16 cellular contexts compared by ENCODE assay signal in the genomic region with DNA sequence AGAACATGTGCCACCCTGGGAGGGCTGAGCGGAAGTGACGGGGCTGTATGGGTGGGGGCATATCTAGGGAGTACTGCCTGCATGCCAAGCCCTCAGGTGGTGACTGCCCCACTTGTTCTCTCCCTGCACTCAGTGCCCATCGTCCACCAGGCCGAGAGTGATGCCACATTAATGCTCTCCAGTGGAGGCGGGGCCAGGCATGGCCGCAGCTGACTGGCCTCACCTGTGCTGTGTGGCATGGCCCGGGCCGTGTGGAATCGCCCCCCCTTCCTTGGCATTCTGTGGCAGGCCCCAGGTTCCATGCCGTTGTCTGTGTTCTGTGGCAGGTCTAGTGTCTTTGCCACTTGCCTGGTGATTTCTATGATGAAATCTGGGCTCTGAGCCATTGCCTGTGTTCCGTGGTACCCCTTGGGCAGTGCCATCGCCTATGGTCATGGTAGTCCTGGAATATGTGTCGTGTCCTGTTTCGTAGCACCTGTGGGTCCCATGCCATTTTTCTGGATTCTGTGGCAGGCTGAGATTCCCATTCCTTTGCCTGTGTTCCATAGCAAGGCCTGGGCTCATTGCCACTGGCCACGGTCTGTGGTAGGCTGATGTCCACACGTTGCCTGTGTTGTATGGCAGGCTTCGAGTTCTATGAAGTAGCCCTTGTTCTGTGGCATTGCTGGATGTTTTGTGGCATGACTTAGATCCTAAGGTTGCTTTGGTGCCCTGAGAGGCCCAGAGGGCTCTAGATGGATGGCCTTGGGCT. TPM values are rescaled to one million over a fixed set of nuclear protein-coding genes. Genes with fewer than 3 reads are reported as not detected.
DNase-seq lines count a peak whose midpoint lies in the region; ATAC-seq and TF ChIP-seq lines count a peak whose summit lies in the region.
"Had no signal": no experiment of that assay in that cellular context is flagged by ENCODE, and none has a peak within 500 bp of the region (broad histone marks: within the 10 kb centered on the region; RNA-seq: fewer than 3 reads in every experiment).

No MANE protein-coding gene starts in this region.

- no peak for TF ChIP-seq EP300 in gastroesophageal sphincter (IDR thresholded peaks at IDR 0.05)

- intact Hi-C loops in IMR-90 (cut with micrococcal nuclease): no loop called here
- intact Hi-C loops in activated CD8-positive, alpha-beta T cell treated with anti-CD3 and anti-CD28 coated beads for 36 hours (cut with micrococcal nuclease): no loop called here

- no peak overlapping the region for H2BK20ac ChIP-seq in IMR-90 (ENCODE audit: low read depth, low read length)

- no peak overlapping the region for H2AFZ ChIP-seq in IMR-90 (replicated peaks; ENCODE audit: low read length, poor library complexity)

- TF ChIP-seq RAD21 in IMR-90 (IDR thresholded peaks at IDR 0.05; ENCODE audit: low read length): no peak

- no peaks in the 10 kb centered on the region for H3K9me3 Mint-ChIP-seq in nephron progenitor cell
- no peaks in the 10 kb centered on the region for H3K9me3 Mint-ChIP-seq in activated CD8-positive, alpha-beta T cell treated with anti-CD3 and anti-CD28 coated beads for 36 hours
- H3K9me3 Mint-ChIP-seq in stimulated activated naive CD8-positive, alpha-beta T cell treated with anti-CD3 and anti-CD28 coated beads, Interleukin-15, amount 100 ng/mL, for 72 hours: no peaks in the 10 kb centered on the region
- H3K9me3 Mint-ChIP-seq: CD8-positive, alpha-beta memory T cell had no signal

- POLR2A ChIA-PET in IMR-90 (lab: Charles Lee; ENCODE audit: unreplicated experiment): no interaction called here
- POLR2A ChIA-PET in activated CD8-positive, alpha-beta T cell treated with anti-CD3 and anti-CD28 coated beads for 36 hours (lab: Charles Lee): no interaction called here

- no peak for TF ChIP-seq POLR2A in IMR-90 (IDR thresholded peaks at IDR 0.05; ENCODE audit: low read depth, low read length)
- no peak for TF ChIP-seq POLR2A in gastroesophageal sphincter (IDR thresholded peaks at IDR 0.05)

- peaks cover 13% of the 10 kb centered on the region for H3K36me3 Mint-ChIP-seq in nephron progenitor cell (ENCODE audit: low read depth)
- H3K36me3 Mint-ChIP-seq in activated CD8-positive, alpha-beta T cell treated with anti-CD3 and anti-CD28 coated beads for 36 hours (ENCODE audit: low read depth): no peaks in the 10 kb centered on the region
- H3K36me3 Mint-ChIP-seq: CD8-positive, alpha-beta memory T cell had no signal

- H2BK5ac ChIP-seq in IMR-90 (ENCODE audit: low read depth, low read length, poor library complexity, severe bottlenecking): peak overlapping the region; percentile 5

- H4K20me1 ChIP-seq in IMR-90 (ENCODE audit: insufficient read depth, low read length): peaks cover 100% of the 10 kb centered on the region

- no peak overlapping the region for H3K14ac ChIP-seq in IMR-90 (replicated peaks; ENCODE audit: low read depth, low read length)

- no peak overlapping the region for H3K27ac Mint-ChIP-seq in nephron progenitor cell
- no peak overlapping the region for H3K27ac Mint-ChIP-seq in activated CD8-positive, alpha-beta T cell treated with anti-CD3 and anti-CD28 coated beads for 36 hours
- no peak overlapping the region for H3K27ac Mint-ChIP-seq in stimulated activated naive CD8-positive, alpha-beta T cell treated with anti-CD3 and anti-CD28 coated beads, Interleukin-15, amount 100 ng/mL, for 72 hours
- H3K27ac Mint-ChIP-seq: CD8-positive, alpha-beta memory T cell had no signal

- no peak overlapping the region for H3K4ac ChIP-seq in IMR-90 (ENCODE audit: low read depth, low read length)

- no peak overlapping the region for H3K18ac ChIP-seq in IMR-90 (ENCODE audit: low read depth, low read length)

- no peak overlapping the region for H4K8ac ChIP-seq in IMR-90 (ENCODE audit: low read depth in 2 of 2, low read length in 2 of 2)

- no peak overlapping the region for H4K5ac ChIP-seq in IMR-90 (ENCODE audit: low read depth, low read length)

- H3K4me1 Mint-ChIP-seq in nephron progenitor cell: peaks cover 14% of the 10 kb centered on the region
- H3K4me1 Mint-ChIP-seq in activated CD8-positive, alpha-beta T cell treated with anti-CD3 and anti-CD28 coated beads for 36 hours (ENCODE audit: low read depth): peaks cover 9% of the 10 kb centered on the region
- peaks cover 19% of the 10 kb centered on the region for H3K4me1 Mint-ChIP-seq in stimulated activated naive CD8-positive, alpha-beta T cell treated with anti-CD3 and anti-CD28 coated beads, Interleukin-15, amount 100 ng/mL, for 72 hours

- H3K4me1 ChIP-seq in IMR-90 (ENCODE audit: control insufficient read depth, insufficient read depth, low read length) (peaks cover 14% of the 10 kb centered on the region), gastroesophageal sphincter (peaks cover 0 to 51% (median 20%) of the 10 kb centered on the region in 3 donors), skeletal muscle tissue (ENCODE audit: control insufficient read depth in 3 of 3, insufficient read depth in 3 of 3, low read length in 3 of 3) (peaks cover 34 to 96% (median 94%) of the 10 kb centered on the region in 3 donors)

- dilution Hi-C loops in IMR-90 (cut with HindIII; ENCODE audit: low sequenced_read_pairs, unreplicated experiment): no loop called here

- ATAC-seq in IMR-90 (ENCODE audit: low read depth) (no peak), gastroesophageal sphincter (no peak)
- ATAC-seq in activated CD8-positive, alpha-beta T cell treated with anti-CD3 and anti-CD28 coated beads for 36 hours: no peak
- no peak for ATAC-seq in stimulated activated naive CD8-positive, alpha-beta T cell treated with anti-CD3 and anti-CD28 coated beads, Interleukin-15, amount 100 ng/mL, for 72 hours

- H4K91ac ChIP-seq in IMR-90 (ENCODE audit: insufficient read depth, low read depth, low read length): no peak overlapping the region

- no peak for TF ChIP-seq CTCF in IMR-90 (conservative IDR thresholded peaks at IDR 0.05; ENCODE audit: low read depth, low read length)
- TF ChIP-seq CTCF in gastroesophageal sphincter (IDR thresholded peaks at IDR 0.05): no peak
- no peak for TF ChIP-seq CTCF in nephron progenitor cell (IDR thresholded peaks at IDR 0.05)
- no peak for TF ChIP-seq CTCF in activated CD8-positive, alpha-beta T cell treated with anti-CD3 and anti-CD28 coated beads for 36 hours (IDR thresholded peaks at IDR 0.05)

- H3K4me2 ChIP-seq in IMR-90 (ENCODE audit: low read depth, low read length): no peak overlapping the region
- H3K4me2 ChIP-seq: KMS-11 had no signal

- 100% methylated on average over 2 of the region's 17 CpGs; no CpG with 5 or more reads in 1 of the 2 experiments for WGBS in IMR-90 (ENCODE audit: extremely low coverage in 2 of 2, insufficient read length in 1 of 2), 2 experiments
- WGBS in gastroesophageal sphincter (ENCODE audit: low coverage in 1 of 2), 2 donors: 81% methylated on average over 9 of the region's 17 CpGs; no CpG with 5 or more reads in 1 of the 2 donors

- H3K4me3 ChIP-seq in IMR-90 (ENCODE audit: insufficient read depth, low read depth, low read length): no peak overlapping the region
- no peak overlapping the region for H3K4me3 ChIP-seq in gastroesophageal sphincter
- peak overlapping the region in 1 of 3 donors; percentile 22 for H3K4me3 ChIP-seq in skeletal muscle tissue (ENCODE audit: low read length in 3 of 3)
- H3K4me3 ChIP-seq: MG63 had no signal

- BruUV-seq in IMR-90 (replicated peaks; lab: Mats Ljungman, UMichigan): no TSS peak

- H3K79me1 ChIP-seq in IMR-90 (ENCODE audit: low read depth in 1 of 2, low read length in 2 of 2): peaks cover 30 to 89% of the 10 kb centered on the region in 2 experiments

- H3K27ac ChIP-seq in IMR-90 (ENCODE audit: insufficient read depth, low read length) (no peak overlapping the region), gastroesophageal sphincter (peak overlapping the region in 3 of 4 donors; percentile 59 to 96 (median 94)), skeletal muscle tissue (ENCODE audit: low read depth, low read length) (peak overlapping the region; percentile 76)
- H3K27ac ChIP-seq: KMS-11 had no signal

- CTCF ChIA-PET in IMR-90 (lab: Yijun Ruan, JAX): no interaction called here
- CTCF ChIA-PET in activated CD8-positive, alpha-beta T cell treated with anti-CD3 and anti-CD28 coated beads for 36 hours (lab: Charles Lee): no interaction called here

- H2AK5ac ChIP-seq in IMR-90 (ENCODE audit: low read depth, low read length): no peak overlapping the region

- peaks cover 2% of the 10 kb centered on the region for H3K27me3 Mint-ChIP-seq in nephron progenitor cell (ENCODE audit: low read depth, poor library complexity)
- H3K27me3 Mint-ChIP-seq in activated CD8-positive, alpha-beta T cell treated with anti-CD3 and anti-CD28 coated beads for 36 hours: no peaks in the 10 kb centered on the region
- H3K27me3 Mint-ChIP-seq in stimulated activated naive CD8-positive, alpha-beta T cell treated with anti-CD3 and anti-CD28 coated beads, Interleukin-15, amount 100 ng/mL, for 72 hours: no peaks in the 10 kb centered on the region
- H3K27me3 Mint-ChIP-seq: CD8-positive, alpha-beta memory T cell had no signal

- no peak overlapping the region for H2AK9ac ChIP-seq in IMR-90 (replicated peaks; ENCODE audit: low read depth, low read length, poor library complexity)

- no peak overlapping the region for H3K56ac ChIP-seq in IMR-90 (ENCODE audit: extremely low read depth, insufficient read depth, low read length)

- in situ Hi-C loops in IMR-90 (cut with MboI; ENCODE audit: low sequenced_read_pairs): no loop called here

- H3K4me3 Mint-ChIP-seq in nephron progenitor cell: no peak overlapping the region
- H3K4me3 Mint-ChIP-seq in activated CD8-positive, alpha-beta T cell treated with anti-CD3 and anti-CD28 coated beads for 36 hours: no peak overlapping the region
- no peak overlapping the region for H3K4me3 Mint-ChIP-seq in stimulated activated naive CD8-positive, alpha-beta T cell treated with anti-CD3 and anti-CD28 coated beads, Interleukin-15, amount 100 ng/mL, for 72 hours
- H3K4me3 Mint-ChIP-seq: CD8-positive, alpha-beta memory T cell had no signal

- no peak overlapping the region for H3K23ac ChIP-seq in IMR-90 (ENCODE audit: low read depth, low read length)

- no peaks in the 10 kb centered on the region for H3K9me3 ChIP-seq in IMR-90 (ENCODE audit: control insufficient read depth, insufficient read depth, low read length)
- no peaks in the 10 kb centered on the region for H3K9me3 ChIP-seq in gastroesophageal sphincter
- H3K9me3 ChIP-seq in skeletal muscle tissue (ENCODE audit: control insufficient read depth in 3 of 3, low read length in 3 of 3): no peaks in the 10 kb centered on the region
- H3K9me3 ChIP-seq: BE2C, MG63 had no signal

- no peaks in the 10 kb centered on the region; the same call in 1 of the 2 replicates for H3K9me1 ChIP-seq in IMR-90 (ENCODE audit: insufficient read depth, low read length)

- no peak overlapping the region for H2BK120ac ChIP-seq in IMR-90 (ENCODE audit: low read depth, low read length)

- H3K27me3 ChIP-seq in IMR-90 (ENCODE audit: control insufficient read depth, insufficient read depth, low read length) (no peaks in the 10 kb centered on the region), gastroesophageal sphincter (no peaks in the 10 kb centered on the region), skeletal muscle tissue (ENCODE audit: control insufficient read depth in 3 of 3, insufficient read depth in 3 of 3, low read length in 3 of 3) (no peaks in the 10 kb centered on the region)
- H3K27me3 ChIP-seq: BE2C, MG63 had no signal

- H2BK15ac ChIP-seq in IMR-90 (ENCODE audit: low read depth, low read length): no peak overlapping the region

- H3K9ac ChIP-seq in IMR-90 (ENCODE audit: low read depth, low read length) (no peak overlapping the region), skeletal muscle tissue (ENCODE audit: low read depth in 1 of 3, low read length in 3 of 3) (peak overlapping the region in 2 of 3 donors; percentile 43 to 66)
- H3K9ac ChIP-seq: KMS-11 had no signal

- H3K36me3 ChIP-seq in IMR-90 (ENCODE audit: control insufficient read depth, insufficient read depth, low read length) (peaks cover 90% of the 10 kb centered on the region), gastroesophageal sphincter (peaks cover 0 to 96% of the 10 kb centered on the region in 2 donors), skeletal muscle tissue (ENCODE audit: control insufficient read depth in 3 of 3, insufficient read depth in 3 of 3, low read length in 3 of 3) (peaks cover 92 to 95% (median 92%) of the 10 kb centered on the region in 3 donors)

- no peak for DNase-seq in IMR-90
- DNase-seq in myocyte (ENCODE audit: low read depth): peak; percentile 62
- DNase-seq in nephron progenitor cell: no peak
- DNase-seq in activated CD8-positive, alpha-beta T cell treated with anti-CD3 and anti-CD28 coated beads for 36 hours: no peak
- DNase-seq in stimulated activated naive CD8-positive, alpha-beta T cell treated with anti-CD3 and anti-CD28 coated beads, Interleukin-15, amount 100 ng/mL, for 72 hours: no peak
- DNase-seq: BE2C; CD8-positive, alpha-beta memory T cell; DND-41; GDM1; GOT3; MG63; NCI-H1092 treated with DMSO at 0.1 percent for 48 hours; NCI-H1694 treated with DMSO at 0.1 percent for 48 hours had no signal

RNA-seq across cellular contexts. Expression of a gene that starts 8.9 kb away (rescaled TPM):
- total RNA-seq in IMR-90 (2012; rRNA removed) (116 and 139 TPM in 2 replicates), gastroesophageal sphincter (1,000 to 10,000 TPM in 1 of 4 donors, 100 to 1,000 TPM in 3; 308 to 1,162 (median 401) TPM), myocyte (703 and 1,085 TPM in 2 replicates), skeletal muscle tissue (611 TPM)
- 154 and 167 TPM in 2 replicates for polyA plus RNA-seq in IMR-90 (2012; rRNA removed)
- polyA plus RNA-seq in IMR-90 (2012; cell fraction: cytosol; rRNA removed): 67.5 and 137 TPM in 2 replicates
- 165 and 525 TPM in 2 replicates for polyA plus RNA-seq in IMR-90 (2012; cell fraction: nucleus; rRNA removed; ENCODE audit: low replicate concordance)
- 401 TPM for polyA plus RNA-seq in myocyte (2012)
- total RNA-seq in activated CD8-positive, alpha-beta T cell treated with anti-CD3 and anti-CD28 coated beads for 36 hours: under 1 TPM; 0.14 to 0.16 TPM
- total RNA-seq: CD8-positive, alpha-beta memory T cell had no signal
- polyA plus RNA-seq: CD8-positive, alpha-beta memory T cell had no signal

RNA-seq across cellular contexts. Expression of a gene that starts 23.5 kb away (rescaled TPM):
- total RNA-seq in IMR-90 (2012; rRNA removed) (61.1 and 104 TPM in 2 replicates), gastroesophageal sphincter (100 to 1,000 TPM in 1 of 4 donors, 10 to 100 TPM in 3; 67.7 to 101 (median 84.5) TPM), myocyte (172 and 222 TPM in 2 replicates), skeletal muscle tissue (66.3 TPM)
- polyA plus RNA-seq in IMR-90 (2012; rRNA removed): 321 and 346 TPM in 2 replicates
- 128 and 421 TPM in 2 replicates for polyA plus RNA-seq in IMR-90 (2012; cell fraction: cytosol; rRNA removed)
- 84.2 and 106 TPM in 2 replicates for polyA plus RNA-seq in IMR-90 (2012; cell fraction: nucleus; rRNA removed; ENCODE audit: low replicate concordance)
- polyA plus RNA-seq in myocyte (2012): 468 TPM
- 100 to 1,000 TPM; 109 to 113 TPM for total RNA-seq in activated CD8-positive, alpha-beta T cell treated with anti-CD3 and anti-CD28 coated beads for 36 hours

RNA-seq across cellular contexts. Expression of a gene that starts 47.4 kb away (rescaled TPM):
- total RNA-seq in IMR-90 (2012; rRNA removed) (7.7 and 8.3 TPM in 2 replicates), gastroesophageal sphincter (10 to 100 TPM; 14.5 to 46.9 (median 21.5) TPM), myocyte (4.6 and 5.0 TPM in 2 replicates), skeletal muscle tissue (4.7 TPM)
- 15.1 and 18.0 TPM in 2 replicates for polyA plus RNA-seq in IMR-90 (2012; rRNA removed)
- polyA plus RNA-seq in IMR-90 (2012; cell fraction: cytosol; rRNA removed): 5.3 and 5.9 TPM in 2 replicates
- 41.0 and 106 TPM in 2 replicates for polyA plus RNA-seq in IMR-90 (2012; cell fraction: nucleus; rRNA removed; ENCODE audit: low replicate concordance)
- 5.3 TPM for polyA plus RNA-seq in myocyte (2012)
- total RNA-seq in activated CD8-positive, alpha-beta T cell treated with anti-CD3 and anti-CD28 coated beads for 36 hours: 1 to 10 TPM; 7.6 to 9.6 TPM

Comparison
In these comparisons a context has a peak if more than half of its experiments do, and no peak if none do; other contexts are left out.
1. RNA of a gene that starts 8.9 kb away (total RNA-seq): 703 to 1,085 TPM in myocyte, 611 TPM in skeletal muscle tissue (single experiment), 308 to 1,162 TPM in gastroesophageal sphincter and 116 to 139 TPM in IMR-90; 0.14 to 0.16 TPM in activated CD8-positive, alpha-beta T cell treated with anti-CD3 and anti-CD28 coated beads for 36 hours; every median in the first group is over 100 times any median in the second.